ENCODE assay signal across 18 cellular contexts in the genomic region with DNA sequence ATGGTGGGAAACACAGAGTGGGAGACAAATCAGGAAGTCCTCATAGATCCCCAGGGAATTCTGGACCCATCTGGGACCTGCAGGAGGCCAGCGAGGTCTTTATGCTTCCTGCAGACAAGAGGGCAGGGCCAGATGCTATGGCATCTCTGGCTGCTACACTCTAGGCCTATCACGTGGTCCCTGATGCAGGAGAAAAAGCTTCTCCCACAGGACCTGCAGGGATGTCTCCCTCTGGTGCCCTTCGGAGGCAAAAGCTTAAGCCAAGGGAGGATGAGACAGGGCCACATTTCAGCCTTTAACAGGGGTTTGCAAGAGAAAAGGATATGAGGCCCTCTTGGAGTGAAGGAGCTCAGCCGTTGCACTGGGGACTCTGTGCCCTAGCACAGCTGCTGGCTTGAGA.
DNase-seq lines count a peak whose midpoint lies in the region; ATAC-seq, FAIRE-seq and TF ChIP-seq lines count a peak whose summit lies in the region.
"Had no signal": no experiment of that assay in that cellular context is flagged by ENCODE, and none has a peak within 500 bp of the region (broad histone marks: within the 10 kb centered on the region; RNA-seq: fewer than 3 reads in every experiment).

No MANE protein-coding gene starts in this region.

- WGBS in liver = 58% methylated on average over 4 of the region's 4 CpGs
- 48 to 53% methylated on average over 3 to 4 of the region's 4 CpGs for WGBS in body of pancreas, 2 donors

- H3K27ac ChIP-seq in astrocyte (ENCODE audit: low read depth, low read length) (no peak overlapping the region), liver (ENCODE audit: low read depth in 1 of 2, low read length in 2 of 2) (no peak overlapping the region), body of pancreas (no peak overlapping the region)
- H3K27ac ChIP-seq: cardiac muscle cell, HL-60 had no signal

- no peak overlapping the region for H3K4me2 ChIP-seq in astrocyte (ENCODE audit: low read length)

- H3K27me3 Mint-ChIP-seq in astrocyte (ENCODE audit: low read depth, unreplicated experiment) = peaks cover 54% of the 10 kb centered on the region
- peaks cover 19% of the 10 kb centered on the region for H3K27me3 Mint-ChIP-seq in stimulated activated memory B cell treated with anti-CD40 and anti-IgM and Interleukin-4, amounts not matched to agents 10 μg/mL and 1 μg/mL and 100 μg/mL, for 72 hours
- no peaks in the 10 kb centered on the region for H3K27me3 Mint-ChIP-seq in MCF 10A (ENCODE audit: insufficient read depth, unreplicated experiment)
- H3K27me3 Mint-ChIP-seq: activated CD4-positive, alpha-beta memory T cell treated with anti-CD3 and anti-CD28 coated beads, Interleukin-2, amount 10 ng/mL, durations not matched to agents 7 days and 5 days had no signal

- H3K36me3 Mint-ChIP-seq in astrocyte (ENCODE audit: low read depth, unreplicated experiment) (no peaks in the 10 kb centered on the region), MCF 10A (ENCODE audit: insufficient read depth, unreplicated experiment) (no peaks in the 10 kb centered on the region)
- H3K36me3 Mint-ChIP-seq in stimulated activated memory B cell treated with anti-CD40 and anti-IgM and Interleukin-4, amounts not matched to agents 10 μg/mL and 1 μg/mL and 100 μg/mL, for 72 hours = no peaks in the 10 kb centered on the region
- H3K36me3 Mint-ChIP-seq: naive B cell, T-cell had no signal

- H3K9me3 ChIP-seq in astrocyte (ENCODE audit: insufficient read depth, low read depth, low read length) = no peaks in the 10 kb centered on the region
- H3K9me3 ChIP-seq in liver (ENCODE audit: control insufficient read depth in 4 of 4, low read length in 3 of 4) = no peaks in the 10 kb centered on the region
- no peaks in the 10 kb centered on the region for H3K9me3 ChIP-seq in body of pancreas

- H3K4me1 Mint-ChIP-seq in astrocyte (ENCODE audit: low read depth, unreplicated experiment) (no peaks in the 10 kb centered on the region), MCF 10A (ENCODE audit: insufficient read depth, unreplicated experiment) (no peaks in the 10 kb centered on the region)
- H3K4me1 Mint-ChIP-seq in stimulated activated memory B cell treated with anti-CD40 and anti-IgM and Interleukin-4, amounts not matched to agents 10 μg/mL and 1 μg/mL and 100 μg/mL, for 72 hours = no peaks in the 10 kb centered on the region
- H3K4me1 Mint-ChIP-seq: activated CD4-positive, alpha-beta memory T cell treated with anti-CD3 and anti-CD28 coated beads, Interleukin-2, amount 10 ng/mL, durations not matched to agents 7 days and 5 days; naive B cell; T-cell had no signal

- no peak overlapping the region for H3K4me3 ChIP-seq in astrocyte (ENCODE audit: insufficient read depth, low read depth, low read length)
- no peak overlapping the region for H3K4me3 ChIP-seq in liver (ENCODE audit: low read depth in 1 of 3, low read length in 3 of 3)
- no peak overlapping the region for H3K4me3 ChIP-seq in body of pancreas
- H3K4me3 ChIP-seq: cardiac muscle cell had no signal

- H3K27ac Mint-ChIP-seq in astrocyte (ENCODE audit: unreplicated experiment) = no peak overlapping the region
- no peak overlapping the region for H3K27ac Mint-ChIP-seq in stimulated activated memory B cell treated with anti-CD40 and anti-IgM and Interleukin-4, amounts not matched to agents 10 μg/mL and 1 μg/mL and 100 μg/mL, for 72 hours
- H3K27ac Mint-ChIP-seq in MCF 10A (ENCODE audit: low read depth, unreplicated experiment) = no peak overlapping the region
- H3K27ac Mint-ChIP-seq: activated CD4-positive, alpha-beta memory T cell treated with anti-CD3 and anti-CD28 coated beads, Interleukin-2, amount 10 ng/mL, durations not matched to agents 7 days and 5 days; naive B cell; T-cell had no signal

- H2AFZ ChIP-seq in astrocyte (ENCODE audit: low read depth, low read length) = no peak overlapping the region

- intact Hi-C loops in body of pancreas (cut with DNase I) = no loop called here
- intact Hi-C loops in MCF 10A (cut with micrococcal nuclease) = no loop called here

- ATAC-seq in stimulated activated memory B cell treated with anti-CD40 and anti-IgM and Interleukin-4, amounts not matched to agents 10 μg/mL and 1 μg/mL and 100 μg/mL, for 72 hours = no peak
- ATAC-seq in body of pancreas = no peak
- ATAC-seq: T-cell had no signal

- no peaks in the 10 kb centered on the region for H4K20me1 ChIP-seq in astrocyte (ENCODE audit: insufficient read depth, low read length)

- H3K4me3 Mint-ChIP-seq in astrocyte (ENCODE audit: unreplicated experiment) = no peak overlapping the region
- H3K4me3 Mint-ChIP-seq in stimulated activated memory B cell treated with anti-CD40 and anti-IgM and Interleukin-4, amounts not matched to agents 10 μg/mL and 1 μg/mL and 100 μg/mL, for 72 hours = no peak overlapping the region
- H3K4me3 Mint-ChIP-seq in MCF 10A (ENCODE audit: unreplicated experiment) = no peak overlapping the region
- H3K4me3 Mint-ChIP-seq: activated CD4-positive, alpha-beta memory T cell treated with anti-CD3 and anti-CD28 coated beads, Interleukin-2, amount 10 ng/mL, durations not matched to agents 7 days and 5 days; naive B cell; T-cell had no signal

- BruUV-seq in MCF 10A (replicated peaks; lab: Mats Ljungman, UMichigan) = no TSS peak

- FAIRE-seq in HTR-8/SVneo (lab: Jason Lieb, UNC) (no peak), astrocyte (lab: Jason Lieb, UNC) (no peak)
- FAIRE-seq: GM18507, kidney had no signal

- CTCF ChIA-PET in MCF 10A (lab: Yijun Ruan, JAX) = interaction anchor here (1.1 to 1.3 kb wide), 2 partner anchors 9 to 307 kb away, joined by 3 to 4 read pairs; no protein-coding TSS in a partner anchor

- H3K36me3 ChIP-seq in astrocyte (ENCODE audit: insufficient read depth, low read length) (no peaks in the 10 kb centered on the region), liver (ENCODE audit: control insufficient read depth in 4 of 4, insufficient read depth in 3 of 4, low read depth in 1 of 4, low read length in 3 of 4) (no peaks in the 10 kb centered on the region), body of pancreas (replicated peaks in 1 of 2; ENCODE audit: insufficient read depth in 1 of 2, low read depth in 2 of 2) (no peaks in the 10 kb centered on the region)
- H3K36me3 ChIP-seq: cardiac muscle cell had no signal

- peak in 1 of 2 donors; percentile 5 for TF ChIP-seq RAD21 in liver (IDR thresholded peaks at IDR 0.05)

- POLR2A ChIA-PET in MCF 10A (lab: Yijun Ruan, JAX) = no interaction called here

- H3K79me2 ChIP-seq in astrocyte (ENCODE audit: insufficient read depth, low read length) = no peaks in the 10 kb centered on the region

- TF ChIP-seq POLR2A in body of pancreas (IDR thresholded peaks at IDR 0.05) = no peak

- no peaks in the 10 kb centered on the region for H3K4me1 ChIP-seq in astrocyte (ENCODE audit: insufficient read depth, low read length)
- H3K4me1 ChIP-seq in liver (ENCODE audit: control insufficient read depth in 4 of 4, insufficient read depth in 4 of 4, low read length in 3 of 4) = no peaks in the 10 kb centered on the region
- no peaks in the 10 kb centered on the region for H3K4me1 ChIP-seq in body of pancreas

- TF ChIP-seq CTCF in astrocyte (IDR thresholded peaks at IDR 0.05; ENCODE audit: insufficient read depth, low read depth, low read length) (peak; percentile 12), liver (IDR thresholded peaks at IDR 0.05; ENCODE audit: low read depth, low read length, missing input control) (peak; percentile 3), body of pancreas (IDR thresholded peaks at IDR 0.05) (no peak), MCF 10A (IDR thresholded peaks at IDR 0.05; ENCODE audit: unreplicated experiment) (no peak)

- H3K27me3 ChIP-seq in astrocyte (ENCODE audit: insufficient read depth, low read length) (peaks cover 3% of the 10 kb centered on the region), liver (ENCODE audit: control insufficient read depth in 4 of 4, insufficient read depth in 4 of 4, low read length in 3 of 4) (no peaks in the 10 kb centered on the region), body of pancreas (no peaks in the 10 kb centered on the region)

- H3K9me3 Mint-ChIP-seq in astrocyte (ENCODE audit: unreplicated experiment) (no peaks in the 10 kb centered on the region), MCF 10A (ENCODE audit: unreplicated experiment) (peaks cover 27% of the 10 kb centered on the region)
- no peaks in the 10 kb centered on the region for H3K9me3 Mint-ChIP-seq in stimulated activated memory B cell treated with anti-CD40 and anti-IgM and Interleukin-4, amounts not matched to agents 10 μg/mL and 1 μg/mL and 100 μg/mL, for 72 hours
- H3K9me3 Mint-ChIP-seq: activated CD4-positive, alpha-beta memory T cell treated with anti-CD3 and anti-CD28 coated beads, Interleukin-2, amount 10 ng/mL, durations not matched to agents 7 days and 5 days had no signal

- H3K9ac ChIP-seq in astrocyte (ENCODE audit: low read length) = no peak overlapping the region
- no peak overlapping the region for H3K9ac ChIP-seq in liver (ENCODE audit: low read depth in 1 of 2, low read length in 2 of 2)

- DNase-seq in DMS114 treated with DMSO at 0.1 percent for 48 hours (lab: John Stamatoyannopoulos, UW; ENCODE audit: unreplicated experiment) = peak; percentile 1
- DNase-seq in HTR-8/SVneo (ENCODE audit: insufficient read length, low spot score) = peak; percentile 33
- no peak for DNase-seq in astrocyte (ENCODE audit: low read depth)
- no peak for DNase-seq in body of pancreas
- DNase-seq in stimulated activated CD8-positive, alpha-beta memory T cell treated with anti-CD3 and anti-CD28 coated beads, Interleukin-4, amount 100 ng/mL, for 48 hours = no peak
- no peak for DNase-seq in MCF 10A (ENCODE audit: unreplicated experiment)
- DNase-seq: activated CD4-positive, alpha-beta memory T cell treated with anti-CD3 and anti-CD28 coated beads, Interleukin-2, amount 10 ng/mL, durations not matched to agents 7 days and 5 days; activated naive CD4-positive, alpha-beta T cell; DND-41; kidney; naive B cell; NCI-H1105; T-cell had no signal

TF ChIP-seq in liver, 16 proteins besides CTCF, POLR2A, EP300 and RAD21 (continues in another document):
- no peak for TF ChIP-seq HNF4G (IDR thresholded peaks at IDR 0.05)
- no peak for TF ChIP-seq SP1 (IDR thresholded peaks at IDR 0.05)
- TF ChIP-seq JUND (IDR thresholded peaks at IDR 0.05) = no peak
- TF ChIP-seq NR2F2 (IDR thresholded peaks at IDR 0.05) = no peak
- no peak for TF ChIP-seq HNF4A (conservative IDR thresholded peaks at IDR 0.05)
- TF ChIP-seq EGR1 (IDR thresholded peaks at IDR 0.05; ENCODE audit: low read depth in 2 of 2) = no peak
- TF ChIP-seq FOXA1 (IDR thresholded peaks at IDR 0.05) = no peak

Comparison
In these comparisons a context has a peak if more than half of its experiments do, and no peak if none do; other contexts are left out.
1. DNase-seq: peak in DMS114 treated with DMSO at 0.1 percent for 48 hours (single experiment) and HTR-8/SVneo (single experiment); none in astrocyte (single experiment), body of pancreas (0 of 4), stimulated activated CD8-positive, alpha-beta memory T cell treated with anti-CD3 and anti-CD28 coated beads, Interleukin-4, amount 100 ng/mL, for 48 hours (single experiment) and MCF 10A (single experiment).
2. CTCF ChIP-seq: peak in astrocyte (single experiment) and liver (single experiment); none in body of pancreas (0 of 7) and MCF 10A (single experiment).